In genomic region chr6:147651249-147652063, GRCh38 we compare ENCODE assay signal across 10 cellular contexts.
A peak's percentile ranks its signal among the peaks of the same experiment; 100 is the strongest.
DNase-seq lines count a peak whose midpoint lies in the region; ATAC-seq and TF ChIP-seq lines count a peak whose summit lies in the region.
"Had no signal": no experiment of that assay in that cellular context is flagged by ENCODE, and none has a peak within 500 bp of the region (broad histone marks: within the 10 kb centered on the region; RNA-seq: fewer than 3 reads in every experiment).

No MANE protein-coding gene starts in this region.

- H3K9me3 ChIP-seq in BLaER1 (no peaks in the 10 kb centered on the region), lower lobe of right lung (no peaks in the 10 kb centered on the region), ascending aorta (no peaks in the 10 kb centered on the region)

- H3K9ac ChIP-seq in BLaER1, result no peak overlapping the region

- ATAC-seq in lower lobe of right lung, result peak; percentile 53 to 58

- CTCF ChIA-PET in GM10248 (lab: Yijun Ruan, JAX), result interaction anchor here (0.6 to 1.3 kb wide), 3 partner anchors 13 to 61 kb away, joined by 3 to 4 read pairs (median 3); no protein-coding TSS in a partner anchor

- DNase-seq in NCI-H460 (ENCODE audit: extremely low read depth, low read depth), result peak; percentile 20
- no peak for DNase-seq in endothelial cell (ENCODE audit: low spot score)
- no peak for DNase-seq in lower lobe of right lung
- DNase-seq in NCI-H345 treated with DMSO at 0.1 percent for 48 hours (lab: John Stamatoyannopoulos, UW; ENCODE audit: unreplicated experiment), result no peak
- DNase-seq in ascending aorta (ENCODE audit: low spot score in 2 of 2), result no peak
- no peak for DNase-seq in coronary artery (ENCODE audit: low spot score)
- DNase-seq in GM10248 (ENCODE audit: extremely low spot score), result no peak
- DNase-seq: DND-41 had no signal

- TF ChIP-seq CTCF in endothelial cell (IDR thresholded peaks at IDR 0.05; ENCODE audit: unreplicated experiment), result no peak
- no peak for TF ChIP-seq CTCF in lower lobe of right lung (IDR thresholded peaks at IDR 0.05)
- TF ChIP-seq CTCF in ascending aorta (IDR thresholded peaks at IDR 0.05), result no peak
- no peak for TF ChIP-seq CTCF in coronary artery (IDR thresholded peaks at IDR 0.05)
- no peak for TF ChIP-seq CTCF in GM10248 (IDR thresholded peaks at IDR 0.05; ENCODE audit: control extremely low read depth, extremely low read depth, low read depth, missing control alignments)

- H3K27ac Mint-ChIP-seq in endothelial cell (ENCODE audit: unreplicated experiment), result peak overlapping the region; percentile 19
- H3K27ac Mint-ChIP-seq: activated naive CD8-positive, alpha-beta T cell had no signal

- H3K27me3 Mint-ChIP-seq in endothelial cell (ENCODE audit: unreplicated experiment), result peaks cover 1% of the 10 kb centered on the region

- H3K4me1 ChIP-seq in BLaER1, result peaks cover 8% of the 10 kb centered on the region; the same call in 1 of the 2 replicates
- no peaks in the 10 kb centered on the region for H3K4me1 ChIP-seq in lower lobe of right lung
- no peaks in the 10 kb centered on the region for H3K4me1 ChIP-seq in ascending aorta

- peak overlapping the region; percentile 21 for H3K4me2 ChIP-seq in BLaER1

- H3K27me3 ChIP-seq in BLaER1 (no peaks in the 10 kb centered on the region), lower lobe of right lung (ENCODE audit: low read depth) (no peaks in the 10 kb centered on the region), ascending aorta (no peaks in the 10 kb centered on the region)

- H3K4me1 Mint-ChIP-seq in endothelial cell (ENCODE audit: unreplicated experiment), result peaks cover 3% of the 10 kb centered on the region

- intact Hi-C loops in lower lobe of right lung (cut with DNase I), result no loop called here
- intact Hi-C loops in ascending aorta (cut with DNase I), result no loop called here

- H3K27ac ChIP-seq in BLaER1 (no peak overlapping the region), lower lobe of right lung (no peak overlapping the region), ascending aorta (no peak overlapping the region), coronary artery (no peak overlapping the region)

- H3K36me3 Mint-ChIP-seq in endothelial cell (ENCODE audit: low read depth, unreplicated experiment), result no peaks in the 10 kb centered on the region
- H3K36me3 Mint-ChIP-seq: activated naive CD8-positive, alpha-beta T cell had no signal

- POLR2A ChIA-PET in GM10248 (lab: Yijun Ruan, JAX), result no interaction called here

- no peaks in the 10 kb centered on the region for H4K20me1 ChIP-seq in BLaER1

- H3K4me3 Mint-ChIP-seq in endothelial cell (ENCODE audit: unreplicated experiment), result no peak overlapping the region
- H3K4me3 Mint-ChIP-seq: activated naive CD8-positive, alpha-beta T cell had no signal

- H3K36me3 ChIP-seq in BLaER1 (no peaks in the 10 kb centered on the region), lower lobe of right lung (no peaks in the 10 kb centered on the region), ascending aorta (no peaks in the 10 kb centered on the region)

- H3K4me3 ChIP-seq in BLaER1 (no peak overlapping the region), lower lobe of right lung (no peak overlapping the region), ascending aorta (no peak overlapping the region), coronary artery (no peak overlapping the region)

- no peaks in the 10 kb centered on the region for H3K9me3 Mint-ChIP-seq in endothelial cell (ENCODE audit: unreplicated experiment)
